In genomic region chr2:213284105-213285090, GRCh38 we compare ENCODE assay signal across 8 cellular contexts. TPM values are rescaled to one million over a fixed set of nuclear protein-coding genes. Genes with fewer than 3 reads are reported as not detected.
DNase-seq lines count a peak whose midpoint lies in the region; ATAC-seq lines count a peak whose summit lies in the region.

SPAG16 (plus strand) TSS chr2:213284464.

- DNase-seq in CD1c-positive myeloid dendritic cell (ENCODE audit: extremely low spot score) (peak; percentile 91), NOMO-1 treated with DMSO at 0.1 percent for 48 hours (lab: John Stamatoyannopoulos, UW; ENCODE audit: unreplicated experiment) (peak; percentile 94), activated T-cell treated with anti-CD3 and anti-CD28 coated beads for 48 hours (ENCODE audit: low read depth) (peak; percentile 95), epithelial cell of prostate (ENCODE audit: low read depth, low spot score) (peak; percentile 88)
- peak; percentile 92 to 97 for DNase-seq in stimulated activated CD8-positive, alpha-beta memory T cell treated with anti-CD3 and anti-CD28 coated beads, Interleukin-2, amount 100 ng/mL, for 48 hours (ENCODE audit: low read depth in 2 of 2)

- H3K4me3 ChIP-seq in mononuclear cell (ENCODE audit: low read length): peak within 1 kb of the TSS; percentile 49

- no peaks in the 10 kb centered on the region for H3K27me3 ChIP-seq in mononuclear cell (ENCODE audit: insufficient read depth, low read length)

- peak within 1 kb of the TSS; percentile 47 for H3K27ac ChIP-seq in epithelial cell of prostate

- H3K4me1 ChIP-seq in mononuclear cell (ENCODE audit: insufficient read depth, low read length): peaks cover 6% of the 10 kb centered on the region

- peak; percentile 99 for ATAC-seq in GM19395 (IDR thresholded peaks at IDR 0.05; ENCODE audit: unreplicated experiment)
- ATAC-seq in HG03565 (IDR thresholded peaks at IDR 0.05; ENCODE audit: unreplicated experiment): peak; percentile 100

- no peaks in the 10 kb centered on the region for H3K9me3 ChIP-seq in mononuclear cell (ENCODE audit: low read depth, low read length)

RNA-seq across cellular contexts. Expression of gene SPAG16, which starts in this region (rescaled TPM):
- 9.8 TPM for total RNA-seq in mononuclear cell

Comparison
In these comparisons a context has a peak if more than half of its experiments do, and no peak if none do; other contexts are left out.
1. Peak in every context shown above with its lines: DNase-seq, ATAC-seq, H3K4me3 ChIP-seq and H3K27ac ChIP-seq.